ENCODE assay signal across 18 cellular contexts in the genomic region with DNA sequence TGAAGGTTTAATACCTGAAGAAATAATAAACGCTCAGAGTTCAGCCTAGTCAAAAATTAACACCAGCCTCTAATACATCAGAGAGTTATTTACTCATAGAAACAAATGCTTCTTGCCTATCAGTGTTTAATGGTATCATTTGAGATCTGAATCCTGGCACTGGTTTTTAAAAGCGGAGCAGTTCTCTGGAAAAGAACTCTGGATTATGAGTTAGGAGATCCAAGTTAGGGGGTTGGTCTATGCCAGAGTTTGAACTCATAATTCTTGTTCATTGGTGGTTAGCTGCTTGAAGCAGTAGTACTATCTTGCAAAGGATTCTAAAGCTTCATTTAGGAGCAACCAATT. TPM values are rescaled to one million over a fixed set of nuclear protein-coding genes. Genes with fewer than 3 reads are reported as not detected.
A peak's percentile ranks its signal among the peaks of the same experiment; 100 is the strongest.
DNase-seq lines count a peak whose midpoint lies in the region; ATAC-seq and TF ChIP-seq lines count a peak whose summit lies in the region.
"Had no signal": no experiment of that assay in that cellular context is flagged by ENCODE, and none has a peak within 500 bp of the region (broad histone marks: within the 10 kb centered on the region; RNA-seq: fewer than 3 reads in every experiment).

No MANE protein-coding gene starts in this region.

- CTCF ChIA-PET in CD8-positive, alpha-beta memory T cell (lab: Charles Lee) = interaction anchor here (1.1 kb wide), 1 partner anchor 41 kb away, joined by 3 read pairs; no protein-coding TSS in a partner anchor

- no peak for DNase-seq in CD4-positive, CD25-positive, alpha-beta regulatory T cell
- DNase-seq in CD8-positive, alpha-beta memory T cell = no peak
- DNase-seq in activated T-helper 1 cell treated with anti-CD3 and anti-CD28 coated beads, Interleukin-12 subunit alpha, Interleukin-12 subunit beta, Interleukin-2, Interleukin-4 antibody, amounts not matched to agents 30 ng/mL and 10 ng/mL and 1 ng/mL, durations not matched to agents 14 hours and 24 hours and 36 hours (ENCODE audit: low spot score) = no peak
- DNase-seq in right lobe of liver = no peak
- no peak for DNase-seq in HK-2 (ENCODE audit: unreplicated experiment)
- DNase-seq: activated CD8-positive, alpha-beta memory T cell treated with anti-CD3 and anti-CD28 coated beads for 24 hours; AML-193; GDM1; HCEC 1CT; heart right ventricle; MG63; mucosa of descending colon; NCI-H2171; NCI-H526 treated with DMSO at 0.1 percent for 48 hours; retina; transverse colon had no signal

- no peaks in the 10 kb centered on the region for H3K27me3 Mint-ChIP-seq in CD4-positive, CD25-positive, alpha-beta regulatory T cell
- H3K27me3 Mint-ChIP-seq in CD8-positive, alpha-beta memory T cell = peaks cover 0 to 1% of the 10 kb centered on the region in 2 donors
- H3K27me3 Mint-ChIP-seq in activated T-helper 1 cell treated with anti-CD3 and anti-CD28 coated beads, Interleukin-12 subunit alpha, Interleukin-12 subunit beta, Interleukin-2, Interleukin-4 antibody, amounts not matched to agents 30 ng/mL and 10 ng/mL and 1 ng/mL, durations not matched to agents 14 hours and 24 hours and 36 hours (ENCODE audit: insufficient read depth) = no peaks in the 10 kb centered on the region

- no peak for TF ChIP-seq POLR2A in right lobe of liver (IDR thresholded peaks at IDR 0.05)

- no peak for ATAC-seq in CD4-positive, CD25-positive, alpha-beta regulatory T cell (ENCODE audit: low read depth in 2 of 2)
- ATAC-seq in right lobe of liver (peak; percentile 37 to 58 (median 49)), GM19455 (IDR thresholded peaks at IDR 0.05; ENCODE audit: unreplicated experiment) (no peak), GM18868 (IDR thresholded peaks at IDR 0.05; ENCODE audit: unreplicated experiment) (no peak)
- ATAC-seq: heart right ventricle had no signal

- no peaks in the 10 kb centered on the region for H3K27me3 ChIP-seq in CD4-positive, CD25-positive, alpha-beta regulatory T cell (ENCODE audit: control insufficient read depth, insufficient read depth, low read length)
- no peaks in the 10 kb centered on the region for H3K27me3 ChIP-seq in CD8-positive, alpha-beta memory T cell (ENCODE audit: insufficient read depth, low read length, poor library complexity, severe bottlenecking)
- H3K27me3 ChIP-seq in right lobe of liver = no peaks in the 10 kb centered on the region
- H3K27me3 ChIP-seq: heart right ventricle, MG63, transverse colon had no signal

- H3K4me1 ChIP-seq in CD4-positive, CD25-positive, alpha-beta regulatory T cell (ENCODE audit: control insufficient read depth, insufficient read depth, low read length, poor library complexity, severe bottlenecking) = peaks cover 74% of the 10 kb centered on the region
- peaks cover 75% of the 10 kb centered on the region for H3K4me1 ChIP-seq in CD8-positive, alpha-beta memory T cell (ENCODE audit: insufficient read depth, low read length)
- H3K4me1 ChIP-seq in right lobe of liver = peaks cover 0 to 12% (median 5%) of the 10 kb centered on the region in 4 donors

- peaks cover 19 to 86% (median 50%) of the 10 kb centered on the region in 4 donors for H3K4me1 Mint-ChIP-seq in CD4-positive, CD25-positive, alpha-beta regulatory T cell
- H3K4me1 Mint-ChIP-seq in CD8-positive, alpha-beta memory T cell = peaks cover 51 to 74% (median 64%) of the 10 kb centered on the region in 3 donors
- peaks cover 50% of the 10 kb centered on the region for H3K4me1 Mint-ChIP-seq in activated T-helper 1 cell treated with anti-CD3 and anti-CD28 coated beads, Interleukin-12 subunit alpha, Interleukin-12 subunit beta, Interleukin-2, Interleukin-4 antibody, amounts not matched to agents 30 ng/mL and 10 ng/mL and 1 ng/mL, durations not matched to agents 14 hours and 24 hours and 36 hours (ENCODE audit: low read depth)

- no peaks in the 10 kb centered on the region for H3K36me3 Mint-ChIP-seq in CD4-positive, CD25-positive, alpha-beta regulatory T cell
- peaks cover 0 to 6% (median 4%) of the 10 kb centered on the region in 3 donors for H3K36me3 Mint-ChIP-seq in CD8-positive, alpha-beta memory T cell
- H3K36me3 Mint-ChIP-seq in activated T-helper 1 cell treated with anti-CD3 and anti-CD28 coated beads, Interleukin-12 subunit alpha, Interleukin-12 subunit beta, Interleukin-2, Interleukin-4 antibody, amounts not matched to agents 30 ng/mL and 10 ng/mL and 1 ng/mL, durations not matched to agents 14 hours and 24 hours and 36 hours (ENCODE audit: low read depth) = peaks cover 5% of the 10 kb centered on the region

- H3K9me3 ChIP-seq in CD4-positive, CD25-positive, alpha-beta regulatory T cell (ENCODE audit: control insufficient read depth in 2 of 2, low read length in 2 of 2) = no peaks in the 10 kb centered on the region
- no peaks in the 10 kb centered on the region for H3K9me3 ChIP-seq in CD8-positive, alpha-beta memory T cell (ENCODE audit: low read length)
- no peaks in the 10 kb centered on the region for H3K9me3 ChIP-seq in right lobe of liver
- H3K9me3 ChIP-seq: mucosa of descending colon, transverse colon had no signal

- H3K36me3 ChIP-seq in CD4-positive, CD25-positive, alpha-beta regulatory T cell (ENCODE audit: control insufficient read depth, insufficient read depth, low read length) = no peaks in the 10 kb centered on the region
- no peaks in the 10 kb centered on the region for H3K36me3 ChIP-seq in CD8-positive, alpha-beta memory T cell (ENCODE audit: insufficient read depth, low read length)
- no peaks in the 10 kb centered on the region for H3K36me3 ChIP-seq in right lobe of liver
- H3K36me3 ChIP-seq: heart right ventricle, transverse colon had no signal

- POLR2A ChIA-PET in CD8-positive, alpha-beta memory T cell (lab: Charles Lee) = interaction anchor here (0.6 kb wide), 1 partner anchor 19 kb away, joined by 3 read pairs; no protein-coding TSS in a partner anchor

- peaks cover 0 to 4% (median 0%) of the 10 kb centered on the region in 7 donors for H3K9me3 Mint-ChIP-seq in CD4-positive, CD25-positive, alpha-beta regulatory T cell
- peaks cover 0 to 8% (median 5%) of the 10 kb centered on the region in 5 donors for H3K9me3 Mint-ChIP-seq in CD8-positive, alpha-beta memory T cell
- H3K9me3 Mint-ChIP-seq in activated T-helper 1 cell treated with anti-CD3 and anti-CD28 coated beads, Interleukin-12 subunit alpha, Interleukin-12 subunit beta, Interleukin-2, Interleukin-4 antibody, amounts not matched to agents 30 ng/mL and 10 ng/mL and 1 ng/mL, durations not matched to agents 14 hours and 24 hours and 36 hours = peaks cover 5% of the 10 kb centered on the region

- peak overlapping the region; percentile 87 for H3K27ac ChIP-seq in CD4-positive, CD25-positive, alpha-beta regulatory T cell (ENCODE audit: insufficient read depth, low read length, poor library complexity, severe bottlenecking)
- no peak overlapping the region for H3K27ac ChIP-seq in CD8-positive, alpha-beta memory T cell (ENCODE audit: low read depth, low read length)
- H3K27ac ChIP-seq in right lobe of liver = no peak overlapping the region
- H3K27ac ChIP-seq: heart right ventricle, transverse colon had no signal

- peak overlapping the region; percentile 17 for H3K4me3 ChIP-seq in CD4-positive, CD25-positive, alpha-beta regulatory T cell (ENCODE audit: low read depth, low read length)
- H3K4me3 ChIP-seq in CD8-positive, alpha-beta memory T cell (ENCODE audit: low read length) = no peak overlapping the region
- H3K4me3 ChIP-seq in right lobe of liver = no peak overlapping the region
- H3K4me3 ChIP-seq: heart right ventricle, MG63, mucosa of descending colon, transverse colon had no signal

- TF ChIP-seq CTCF in right lobe of liver (IDR thresholded peaks at IDR 0.05) = no peak

- WGBS in right lobe of liver (ENCODE audit: insufficient coverage, low coverage, low lambda C conversion rate, missing lambda C conversion rate) = 28% methylated on average over 2 of the region's 2 CpGs

- H3K27ac Mint-ChIP-seq in CD4-positive, CD25-positive, alpha-beta regulatory T cell = peak overlapping the region; percentile 70 to 96 (median 84)
- peak overlapping the region; percentile 47 to 98 (median 89) for H3K27ac Mint-ChIP-seq in CD8-positive, alpha-beta memory T cell
- peak overlapping the region; percentile 49 for H3K27ac Mint-ChIP-seq in activated T-helper 1 cell treated with anti-CD3 and anti-CD28 coated beads, Interleukin-12 subunit alpha, Interleukin-12 subunit beta, Interleukin-2, Interleukin-4 antibody, amounts not matched to agents 30 ng/mL and 10 ng/mL and 1 ng/mL, durations not matched to agents 14 hours and 24 hours and 36 hours

- H3K4me3 Mint-ChIP-seq in CD4-positive, CD25-positive, alpha-beta regulatory T cell = peak overlapping the region; percentile 53 to 82 (median 67)
- H3K4me3 Mint-ChIP-seq in CD8-positive, alpha-beta memory T cell = peak overlapping the region in 6 of 7 donors; percentile 30 to 71 (median 50)
- H3K4me3 Mint-ChIP-seq in activated T-helper 1 cell treated with anti-CD3 and anti-CD28 coated beads, Interleukin-12 subunit alpha, Interleukin-12 subunit beta, Interleukin-2, Interleukin-4 antibody, amounts not matched to agents 30 ng/mL and 10 ng/mL and 1 ng/mL, durations not matched to agents 14 hours and 24 hours and 36 hours = peak overlapping the region; percentile 12

- intact Hi-C loops in activated T-helper 1 cell treated with anti-CD3 and anti-CD28 coated beads, Interleukin-12 subunit alpha, Interleukin-12 subunit beta, Interleukin-2, Interleukin-4 antibody, amounts not matched to agents 30 ng/mL and 10 ng/mL and 1 ng/mL, durations not matched to agents 14 hours and 24 hours and 36 hours (cut with micrococcal nuclease) = loop anchor here (2.0 to 5.0 kb wide), 2 partner anchors 17 to 37 kb away; no protein-coding TSS in a partner anchor
- intact Hi-C loops in right lobe of liver (cut with DNase I) = no loop called here

RNA-seq across cellular contexts. Expression of gene ARID4B, which starts 28.5 kb away (rescaled TPM):
- 192 TPM for total RNA-seq in CD4-positive, CD25-positive, alpha-beta regulatory T cell
- polyA plus RNA-seq in CD4-positive, CD25-positive, alpha-beta regulatory T cell = 10 to 100 TPM; 52.6 to 63.4 (median 56.1) TPM
- total RNA-seq in CD8-positive, alpha-beta memory T cell = 10 to 100 TPM; 39.9 to 43.0 TPM
- polyA plus RNA-seq in CD8-positive, alpha-beta memory T cell = 88.6 TPM
- total RNA-seq in activated T-helper 1 cell treated with anti-CD3 and anti-CD28 coated beads, Interleukin-12 subunit alpha, Interleukin-12 subunit beta, Interleukin-2, Interleukin-4 antibody, amounts not matched to agents 30 ng/mL and 10 ng/mL and 1 ng/mL, durations not matched to agents 14 hours and 24 hours and 36 hours = 58.7 and 66.6 TPM in 2 replicates
- 10 to 100 TPM in 4 of 6 experiments, 1 to 10 TPM in 2; 8.0 to 16.2 (median 11.4) TPM for total RNA-seq in right lobe of liver

RNA-seq across cellular contexts. Expression of gene GGPS1, which starts 28.9 kb away (rescaled TPM):
- total RNA-seq in CD4-positive, CD25-positive, alpha-beta regulatory T cell = 30.8 TPM
- 10 to 100 TPM; 60.2 to 82.0 (median 78.4) TPM for polyA plus RNA-seq in CD4-positive, CD25-positive, alpha-beta regulatory T cell
- total RNA-seq in CD8-positive, alpha-beta memory T cell = 10 to 100 TPM; 26.3 to 29.0 TPM
- polyA plus RNA-seq in CD8-positive, alpha-beta memory T cell = 63.0 TPM
- 28.8 and 29.8 TPM in 2 replicates for total RNA-seq in activated T-helper 1 cell treated with anti-CD3 and anti-CD28 coated beads, Interleukin-12 subunit alpha, Interleukin-12 subunit beta, Interleukin-2, Interleukin-4 antibody, amounts not matched to agents 30 ng/mL and 10 ng/mL and 1 ng/mL, durations not matched to agents 14 hours and 24 hours and 36 hours
- 10 to 100 TPM in 4 of 6 experiments, 1 to 10 TPM in 2; 7.8 to 12.1 (median 10.6) TPM for total RNA-seq in right lobe of liver

Comparison
In these comparisons a context has a peak if more than half of its experiments do, and no peak if none do; other contexts are left out.
1. ATAC-seq: peak in right lobe of liver (4 of 4); none in CD4-positive, CD25-positive, alpha-beta regulatory T cell (0 of 2), GM19455 (single experiment) and GM18868 (single experiment).
2. H3K4me3 Mint-ChIP-seq: peak in every context shown above with its lines; median percentile 67 in CD4-positive, CD25-positive, alpha-beta regulatory T cell; 50 in CD8-positive, alpha-beta memory T cell; 12 in activated T-helper 1 cell treated with anti-CD3 and anti-CD28 coated beads, Interleukin-12 subunit alpha, Interleukin-12 subunit beta, Interleukin-2, Interleukin-4 antibody, amounts not matched to agents 30 ng/mL and 10 ng/mL and 1 ng/mL, durations not matched to agents 14 hours and 24 hours and 36 hours.
3. Peak in every context shown above with its lines, with median percentiles within 50 percentile points of each other: H3K27ac Mint-ChIP-seq.